In the genomic region with DNA sequence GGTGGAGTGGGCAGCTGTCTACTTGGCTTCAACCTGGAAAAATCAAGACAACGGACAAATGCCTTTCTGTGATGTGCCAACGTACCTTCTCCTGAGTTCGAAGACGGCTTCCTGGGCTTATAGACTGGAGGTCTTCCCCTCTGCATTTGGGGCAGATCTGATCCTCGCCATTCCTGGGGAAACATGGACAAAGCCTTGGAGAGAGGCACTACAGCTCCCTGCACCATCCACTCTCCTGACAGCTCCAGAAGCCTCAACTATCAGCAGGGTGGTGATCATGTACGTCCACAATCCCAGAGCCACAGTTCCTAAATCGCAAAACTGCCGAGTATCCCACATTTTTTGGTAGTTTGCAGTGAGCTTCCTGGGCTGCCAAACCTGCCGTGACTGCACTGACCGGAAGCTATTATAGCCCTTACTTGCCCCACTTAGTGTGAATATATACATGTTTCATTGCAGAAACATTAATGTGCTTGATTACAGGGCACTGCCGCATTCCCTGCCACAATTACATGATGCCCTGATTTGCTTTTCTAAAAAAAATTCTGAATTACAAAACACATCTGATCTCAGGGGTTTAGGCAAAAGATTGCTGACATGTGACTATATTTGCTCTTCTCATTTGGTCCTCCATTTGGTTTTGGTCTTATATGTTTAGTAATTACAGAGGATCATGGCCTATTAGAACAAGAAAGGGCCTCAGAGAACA, we compare ENCODE assay signal across 1 cellular context.
TF ChIP-seq lines count a peak whose summit lies in the region.

No MANE protein-coding gene starts in this region.

TF ChIP-seq in GM12878, 131 proteins besides CTCF, POLR2A, EP300 and RAD21 (continued from another document):
- TF ChIP-seq MEF2B (IDR thresholded peaks at IDR 0.05; ENCODE audit: partially characterized antibody, poor library complexity, severe bottlenecking) (no peak), PML (IDR thresholded peaks at IDR 0.05; ENCODE audit: low read length) (no peak), KLF5 (IDR thresholded peaks at IDR 0.05; ENCODE audit: partially characterized antibody) (no peak), SMAD5 (IDR thresholded peaks at IDR 0.05; ENCODE audit: low read depth) (no peak; the same call in 1 of the 2 replicates), HDAC6 (IDR thresholded peaks at IDR 0.05; ENCODE audit: unreplicated experiment) (no peak), HCFC1 (IDR thresholded peaks at IDR 0.05; ENCODE audit: low read length) (no peak), POLR2AphosphoS5 (IDR thresholded peaks at IDR 0.05; ENCODE audit: low read length) (peak; percentile 81), FOS (IDR thresholded peaks at IDR 0.05; ENCODE audit: borderline replicate concordance, extremely low read depth, insufficient read length) (no peak), IKZF1 (conservative IDR thresholded peaks at IDR 0.05) (peak; percentile 50; the same call in 1 of the 2 replicates), KAT2A (conservative IDR thresholded peaks at IDR 0.05; ENCODE audit: control insufficient read depth, low read depth, low read length) (no peak), BCL11A (IDR thresholded peaks at IDR 0.05; ENCODE audit: low read depth, low read length) (no peak), STAT1 (conservative IDR thresholded peaks at IDR 0.05) (no peak), CHD1 (IDR thresholded peaks at IDR 0.05; ENCODE audit: low read depth, low read length) (0 out of 2 replicates have a peak, but pooled peaks have one; percentile 80), YY1 (IDR thresholded peaks at IDR 0.05; ENCODE audit: low read depth, low read length) (no peak), LARP7 (IDR thresholded peaks at IDR 0.05) (peak; percentile 49), RELA (IDR thresholded peaks at IDR 0.05; ENCODE audit: borderline replicate concordance, partially characterized antibody) (no peak), TBL1XR1 (IDR thresholded peaks at IDR 0.05; ENCODE audit: low read depth, low read length) (no peak), SPI1 (IDR thresholded peaks at IDR 0.05; ENCODE audit: borderline replicate concordance, insufficient read depth, low read depth, low read length) (no peak), CHD2 (IDR thresholded peaks at IDR 0.05; ENCODE audit: borderline replicate concordance, low read depth, low read length) (no peak)
- TF ChIP-seq, protein P1, sequence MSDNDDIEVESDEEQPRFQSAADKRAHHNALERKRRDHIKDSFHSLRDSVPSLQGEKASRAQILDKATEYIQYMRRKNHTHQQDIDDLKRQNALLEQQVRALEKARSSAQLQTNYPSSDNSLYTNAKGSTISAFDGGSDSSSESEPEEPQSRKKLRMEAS (IDR thresholded peaks at IDR 0.05; ENCODE audit: low read depth, low read length), result no peak
- TF ChIP-seq, protein P2, sequence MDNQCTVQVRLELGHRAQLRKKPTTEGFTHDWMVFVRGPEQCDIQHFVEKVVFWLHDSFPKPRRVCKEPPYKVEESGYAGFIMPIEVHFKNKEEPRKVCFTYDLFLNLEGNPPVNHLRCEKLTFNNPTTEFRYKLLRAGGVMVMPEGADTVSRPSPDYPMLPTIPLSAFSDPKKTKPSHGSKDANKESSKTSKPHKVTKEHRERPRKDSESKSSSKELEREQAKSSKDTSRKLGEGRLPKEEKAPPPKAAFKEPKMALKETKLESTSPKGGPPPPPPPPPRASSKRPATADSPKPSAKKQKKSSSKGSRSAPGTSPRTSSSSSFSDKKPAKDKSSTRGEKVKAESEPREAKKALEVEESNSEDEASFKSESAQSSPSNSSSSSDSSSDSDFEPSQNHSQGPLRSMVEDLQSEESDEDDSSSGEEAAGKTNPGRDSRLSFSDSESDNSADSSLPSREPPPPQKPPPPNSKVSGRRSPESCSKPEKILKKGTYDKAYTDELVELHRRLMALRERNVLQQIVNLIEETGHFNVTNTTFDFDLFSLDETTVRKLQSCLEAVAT (IDR thresholded peaks at IDR 0.05), result peak; percentile 58; the same call in 1 of the 2 replicates
- TF ChIP-seq, protein P3, sequence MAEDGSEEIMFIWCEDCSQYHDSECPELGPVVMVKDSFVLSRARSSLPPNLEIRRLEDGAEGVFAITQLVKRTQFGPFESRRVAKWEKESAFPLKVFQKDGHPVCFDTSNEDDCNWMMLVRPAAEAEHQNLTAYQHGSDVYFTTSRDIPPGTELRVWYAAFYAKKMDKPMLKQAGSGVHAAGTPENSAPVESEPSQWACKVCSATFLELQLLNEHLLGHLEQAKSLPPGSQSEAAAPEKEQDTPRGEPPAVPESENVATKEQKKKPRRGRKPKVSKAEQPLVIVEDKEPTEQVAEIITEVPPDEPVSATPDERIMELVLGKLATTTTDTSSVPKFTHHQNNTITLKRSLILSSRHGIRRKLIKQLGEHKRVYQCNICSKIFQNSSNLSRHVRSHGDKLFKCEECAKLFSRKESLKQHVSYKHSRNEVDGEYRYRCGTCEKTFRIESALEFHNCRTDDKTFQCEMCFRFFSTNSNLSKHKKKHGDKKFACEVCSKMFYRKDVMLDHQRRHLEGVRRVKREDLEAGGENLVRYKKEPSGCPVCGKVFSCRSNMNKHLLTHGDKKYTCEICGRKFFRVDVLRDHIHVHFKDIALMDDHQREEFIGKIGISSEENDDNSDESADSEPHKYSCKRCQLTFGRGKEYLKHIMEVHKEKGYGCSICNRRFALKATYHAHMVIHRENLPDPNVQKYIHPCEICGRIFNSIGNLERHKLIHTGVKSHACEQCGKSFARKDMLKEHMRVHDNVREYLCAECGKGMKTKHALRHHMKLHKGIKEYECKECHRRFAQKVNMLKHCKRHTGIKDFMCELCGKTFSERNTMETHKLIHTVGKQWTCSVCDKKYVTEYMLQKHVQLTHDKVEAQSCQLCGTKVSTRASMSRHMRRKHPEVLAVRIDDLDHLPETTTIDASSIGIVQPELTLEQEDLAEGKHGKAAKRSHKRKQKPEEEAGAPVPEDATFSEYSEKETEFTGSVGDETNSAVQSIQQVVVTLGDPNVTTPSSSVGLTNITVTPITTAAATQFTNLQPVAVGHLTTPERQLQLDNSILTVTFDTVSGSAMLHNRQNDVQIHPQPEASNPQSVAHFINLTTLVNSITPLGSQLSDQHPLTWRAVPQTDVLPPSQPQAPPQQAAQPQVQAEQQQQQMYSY (CRISPR knock-in tag; IDR thresholded peaks at IDR 0.05), result no peak
- TF ChIP-seq, protein P4, sequence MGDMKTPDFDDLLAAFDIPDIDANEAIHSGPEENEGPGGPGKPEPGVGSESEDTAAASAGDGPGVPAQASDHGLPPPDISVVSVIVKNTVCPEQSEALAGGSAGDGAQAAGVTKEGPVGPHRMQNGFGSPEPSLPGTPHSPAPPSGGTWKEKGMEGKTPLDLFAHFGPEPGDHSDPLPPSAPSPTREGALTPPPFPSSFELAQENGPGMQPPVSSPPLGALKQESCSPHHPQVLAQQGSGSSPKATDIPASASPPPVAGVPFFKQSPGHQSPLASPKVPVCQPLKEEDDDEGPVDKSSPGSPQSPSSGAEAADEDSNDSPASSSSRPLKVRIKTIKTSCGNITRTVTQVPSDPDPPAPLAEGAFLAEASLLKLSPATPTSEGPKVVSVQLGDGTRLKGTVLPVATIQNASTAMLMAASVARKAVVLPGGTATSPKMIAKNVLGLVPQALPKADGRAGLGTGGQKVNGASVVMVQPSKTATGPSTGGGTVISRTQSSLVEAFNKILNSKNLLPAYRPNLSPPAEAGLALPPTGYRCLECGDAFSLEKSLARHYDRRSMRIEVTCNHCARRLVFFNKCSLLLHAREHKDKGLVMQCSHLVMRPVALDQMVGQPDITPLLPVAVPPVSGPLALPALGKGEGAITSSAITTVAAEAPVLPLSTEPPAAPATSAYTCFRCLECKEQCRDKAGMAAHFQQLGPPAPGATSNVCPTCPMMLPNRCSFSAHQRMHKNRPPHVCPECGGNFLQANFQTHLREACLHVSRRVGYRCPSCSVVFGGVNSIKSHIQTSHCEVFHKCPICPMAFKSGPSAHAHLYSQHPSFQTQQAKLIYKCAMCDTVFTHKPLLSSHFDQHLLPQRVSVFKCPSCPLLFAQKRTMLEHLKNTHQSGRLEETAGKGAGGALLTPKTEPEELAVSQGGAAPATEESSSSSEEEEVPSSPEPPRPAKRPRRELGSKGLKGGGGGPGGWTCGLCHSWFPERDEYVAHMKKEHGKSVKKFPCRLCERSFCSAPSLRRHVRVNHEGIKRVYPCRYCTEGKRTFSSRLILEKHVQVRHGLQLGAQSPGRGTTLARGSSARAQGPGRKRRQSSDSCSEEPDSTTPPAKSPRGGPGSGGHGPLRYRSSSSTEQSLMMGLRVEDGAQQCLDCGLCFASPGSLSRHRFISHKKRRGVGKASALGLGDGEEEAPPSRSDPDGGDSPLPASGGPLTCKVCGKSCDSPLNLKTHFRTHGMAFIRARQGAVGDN (IDR thresholded peaks at IDR 0.05), result no peak; the same call in 1 of the 2 replicates
- TF ChIP-seq, protein P5, sequence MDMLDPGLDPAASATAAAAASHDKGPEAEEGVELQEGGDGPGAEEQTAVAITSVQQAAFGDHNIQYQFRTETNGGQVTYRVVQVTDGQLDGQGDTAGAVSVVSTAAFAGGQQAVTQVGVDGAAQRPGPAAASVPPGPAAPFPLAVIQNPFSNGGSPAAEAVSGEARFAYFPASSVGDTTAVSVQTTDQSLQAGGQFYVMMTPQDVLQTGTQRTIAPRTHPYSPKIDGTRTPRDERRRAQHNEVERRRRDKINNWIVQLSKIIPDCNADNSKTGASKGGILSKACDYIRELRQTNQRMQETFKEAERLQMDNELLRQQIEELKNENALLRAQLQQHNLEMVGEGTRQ (IDR thresholded peaks at IDR 0.05; ENCODE audit: borderline replicate concordance, low read depth, low read length), result no peak; the same call in 1 of the 2 replicates
- TF ChIP-seq, protein P6, sequence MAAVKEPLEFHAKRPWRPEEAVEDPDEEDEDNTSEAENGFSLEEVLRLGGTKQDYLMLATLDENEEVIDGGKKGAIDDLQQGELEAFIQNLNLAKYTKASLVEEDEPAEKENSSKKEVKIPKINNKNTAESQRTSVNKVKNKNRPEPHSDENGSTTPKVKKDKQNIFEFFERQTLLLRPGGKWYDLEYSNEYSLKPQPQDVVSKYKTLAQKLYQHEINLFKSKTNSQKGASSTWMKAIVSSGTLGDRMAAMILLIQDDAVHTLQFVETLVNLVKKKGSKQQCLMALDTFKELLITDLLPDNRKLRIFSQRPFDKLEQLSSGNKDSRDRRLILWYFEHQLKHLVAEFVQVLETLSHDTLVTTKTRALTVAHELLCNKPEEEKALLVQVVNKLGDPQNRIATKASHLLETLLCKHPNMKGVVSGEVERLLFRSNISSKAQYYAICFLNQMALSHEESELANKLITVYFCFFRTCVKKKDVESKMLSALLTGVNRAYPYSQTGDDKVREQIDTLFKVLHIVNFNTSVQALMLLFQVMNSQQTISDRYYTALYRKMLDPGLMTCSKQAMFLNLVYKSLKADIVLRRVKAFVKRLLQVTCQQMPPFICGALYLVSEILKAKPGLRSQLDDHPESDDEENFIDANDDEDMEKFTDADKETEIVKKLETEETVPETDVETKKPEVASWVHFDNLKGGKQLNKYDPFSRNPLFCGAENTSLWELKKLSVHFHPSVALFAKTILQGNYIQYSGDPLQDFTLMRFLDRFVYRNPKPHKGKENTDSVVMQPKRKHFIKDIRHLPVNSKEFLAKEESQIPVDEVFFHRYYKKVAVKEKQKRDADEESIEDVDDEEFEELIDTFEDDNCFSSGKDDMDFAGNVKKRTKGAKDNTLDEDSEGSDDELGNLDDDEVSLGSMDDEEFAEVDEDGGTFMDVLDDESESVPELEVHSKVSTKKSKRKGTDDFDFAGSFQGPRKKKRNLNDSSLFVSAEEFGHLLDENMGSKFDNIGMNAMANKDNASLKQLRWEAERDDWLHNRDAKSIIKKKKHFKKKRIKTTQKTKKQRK (IDR thresholded peaks at IDR 0.05; ENCODE audit: low read depth, low read length), result no peak
